In genomic region chr13:27353166-27353583, GRCh38 we compare ENCODE assay signal across 1 cellular context.
A peak's percentile ranks its signal among the peaks of the same experiment; 100 is the strongest.
TF ChIP-seq lines count a peak whose summit lies in the region.

No MANE protein-coding gene starts in this region.

TF ChIP-seq in GM12878, 131 proteins besides CTCF, POLR2A, EP300 and RAD21 (continued from another document and continues in another):
- TF ChIP-seq ZNF687 (IDR thresholded peaks at IDR 0.05) (no peak), FOXK2 (IDR thresholded peaks at IDR 0.05) (no peak), ATF3 (IDR thresholded peaks at IDR 0.05; ENCODE audit: borderline replicate concordance, extremely low read depth, low read depth, low read length) (no peak), ZBTB40 (IDR thresholded peaks at IDR 0.05; ENCODE audit: borderline replicate concordance) (no peak), CHD4 (IDR thresholded peaks at IDR 0.05) (no peak), TAF1 (IDR thresholded peaks at IDR 0.05; ENCODE audit: borderline replicate concordance, low read depth, low read length) (no peak), CUX1 (IDR thresholded peaks at IDR 0.05; ENCODE audit: insufficient replicate concordance, low read depth, low read length) (no peak), ZNF622 (IDR thresholded peaks at IDR 0.05) (no peak), SUZ12 (IDR thresholded peaks at IDR 0.05; ENCODE audit: unreplicated experiment) (no peak), CHD2 (IDR thresholded peaks at IDR 0.05; ENCODE audit: borderline replicate concordance, low read depth, low read length) (no peak), ZNF24 (IDR thresholded peaks at IDR 0.05) (no peak), RAD51 (IDR thresholded peaks at IDR 0.05) (no peak), SREBF2 (IDR thresholded peaks at IDR 0.05; ENCODE audit: low read length) (no peak), IRF4 (IDR thresholded peaks at IDR 0.05; ENCODE audit: low read depth, low read length) (0 out of 2 replicates have a peak, but pooled peaks have one; percentile 45), ZNF217 (IDR thresholded peaks at IDR 0.05) (no peak), SUPT20H (IDR thresholded peaks at IDR 0.05; ENCODE audit: borderline replicate concordance, control insufficient read depth, low read depth, low read length) (no peak), MTA3 (IDR thresholded peaks at IDR 0.05; ENCODE audit: borderline replicate concordance, low read length) (no peak), BCL3 (IDR thresholded peaks at IDR 0.05; ENCODE audit: borderline replicate concordance, insufficient read depth, low read depth, low read length, poor library complexity, severe bottlenecking) (no peak), NRF1 (conservative IDR thresholded peaks at IDR 0.05; ENCODE audit: low read depth, low read length) (no peak), HDAC6 (IDR thresholded peaks at IDR 0.05; ENCODE audit: unreplicated experiment) (no peak), GATAD2B (conservative IDR thresholded peaks at IDR 0.05; ENCODE audit: low read depth) (no peak), RUNX3 (IDR thresholded peaks at IDR 0.05; ENCODE audit: low read length) (peak; percentile 50), SRF (IDR thresholded peaks at IDR 0.05; ENCODE audit: low read depth in 2 of 2, low read length in 2 of 2) (no peak), RELB (IDR thresholded peaks at IDR 0.05; ENCODE audit: low read depth) (no peak), MYB (IDR thresholded peaks at IDR 0.05; ENCODE audit: borderline replicate concordance, low read depth, low read length) (no peak), BHLHE40 (IDR thresholded peaks at IDR 0.05; ENCODE audit: borderline replicate concordance in 1 of 2, low read depth in 2 of 2, low read length in 1 of 2) (peak; percentile 77 to 86), HDGF (IDR thresholded peaks at IDR 0.05) (no peak), SIN3A (IDR thresholded peaks at IDR 0.05; ENCODE audit: low read depth, low read length) (no peak), YY1 (IDR thresholded peaks at IDR 0.05; ENCODE audit: low read depth, low read length) (0 out of 2 replicates have a peak, but pooled peaks have one; percentile 14), TCF7 (IDR thresholded peaks at IDR 0.05; ENCODE audit: borderline replicate concordance) (no peak), ASH2L (IDR thresholded peaks at IDR 0.05; ENCODE audit: borderline replicate concordance, low read depth) (no peak), MYC (IDR thresholded peaks at IDR 0.05; ENCODE audit: insufficient read depth, insufficient read length, insufficient replicate concordance, low read length, severe bottlenecking) (no peak), PKNOX1 (IDR thresholded peaks at IDR 0.05) (no peak), REST (IDR thresholded peaks at IDR 0.05; ENCODE audit: low read depth, low read length) (no peak), ATF7 (IDR thresholded peaks at IDR 0.05; ENCODE audit: low read depth) (peak; percentile 60), RBBP5 (conservative IDR thresholded peaks at IDR 0.05) (no peak), CREM (IDR thresholded peaks at IDR 0.05; ENCODE audit: low read depth) (no peak)
